ENCODE assay signal across 8 cellular contexts in the genomic region with DNA sequence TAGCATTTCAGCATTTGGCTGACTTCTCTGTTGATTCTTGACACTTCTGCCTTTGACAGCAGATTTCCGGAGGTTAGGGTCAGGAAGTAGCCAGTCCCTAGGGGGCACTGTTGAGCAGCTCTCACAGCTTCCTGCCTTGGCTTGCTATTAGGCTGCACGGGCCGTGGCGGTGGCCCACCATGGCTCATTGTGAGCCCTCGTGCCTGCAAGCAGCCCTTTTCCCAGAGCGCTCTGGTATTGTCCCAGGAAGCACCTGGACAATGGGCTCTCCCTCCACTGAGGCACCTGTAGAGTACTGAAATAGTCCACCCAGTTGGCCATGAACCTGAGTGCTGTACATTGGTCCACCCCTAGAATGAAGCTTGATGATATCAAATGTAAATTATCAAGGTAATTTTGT.
A peak's percentile ranks its signal among the peaks of the same experiment; 100 is the strongest.
DNase-seq lines count a peak whose midpoint lies in the region; ATAC-seq and TF ChIP-seq lines count a peak whose summit lies in the region.

No MANE protein-coding gene starts in this region.

- POLR2A ChIA-PET in WTC11 (lab: Charles Lee): no interaction called here

- ATAC-seq in WTC11 (peak; percentile 96), omental fat pad (ENCODE audit: low FRiP score) (no peak)
- peak; percentile 58 for ATAC-seq in central memory CD8-positive, alpha-beta T cell (replicated peaks; ENCODE audit: extremely low read depth, poor library complexity, severe bottlenecking)
- peak; percentile 73 for ATAC-seq in stimulated activated memory B cell treated with anti-CD40 and anti-IgM and Interleukin-4, amounts not matched to agents 10 μg/mL and 1 μg/mL and 100 μg/mL, for 72 hours

- no peaks in the 10 kb centered on the region for H3K27me3 Mint-ChIP-seq in WTC11 (ENCODE audit: low read depth)
- no peaks in the 10 kb centered on the region for H3K27me3 Mint-ChIP-seq in central memory CD8-positive, alpha-beta T cell
- H3K27me3 Mint-ChIP-seq in mesothelial cell of epicardium (ENCODE audit: low read depth): no peaks in the 10 kb centered on the region
- no peaks in the 10 kb centered on the region for H3K27me3 Mint-ChIP-seq in stimulated activated memory B cell treated with anti-CD40 and anti-IgM and Interleukin-4, amounts not matched to agents 10 μg/mL and 1 μg/mL and 100 μg/mL, for 72 hours

- CTCF ChIA-PET in WTC11 (lab: Charles Lee): interaction anchor here (0.5 to 2.6 kb wide), 27 partner anchors 8 to 407 kb away, joined by 3 to 14 read pairs (median 4); no protein-coding TSS in a partner anchor

- no peak overlapping the region for H3K27ac Mint-ChIP-seq in WTC11
- H3K27ac Mint-ChIP-seq in central memory CD8-positive, alpha-beta T cell (ENCODE audit: low read depth): no peak overlapping the region
- H3K27ac Mint-ChIP-seq in mesothelial cell of epicardium: no peak overlapping the region
- no peak overlapping the region for H3K27ac Mint-ChIP-seq in stimulated activated memory B cell treated with anti-CD40 and anti-IgM and Interleukin-4, amounts not matched to agents 10 μg/mL and 1 μg/mL and 100 μg/mL, for 72 hours

- H3K9me3 Mint-ChIP-seq in WTC11: no peaks in the 10 kb centered on the region
- H3K9me3 Mint-ChIP-seq in central memory CD8-positive, alpha-beta T cell: no peaks in the 10 kb centered on the region
- H3K9me3 Mint-ChIP-seq in mesothelial cell of epicardium: no peaks in the 10 kb centered on the region
- no peaks in the 10 kb centered on the region for H3K9me3 Mint-ChIP-seq in stimulated activated memory B cell treated with anti-CD40 and anti-IgM and Interleukin-4, amounts not matched to agents 10 μg/mL and 1 μg/mL and 100 μg/mL, for 72 hours

- TF ChIP-seq CTCF in WTC11 (IDR thresholded peaks at IDR 0.05) (peak; percentile 84), mesothelial cell of epicardium (IDR thresholded peaks at IDR 0.05; ENCODE audit: unreplicated experiment) (peak; percentile 38), omental fat pad (IDR thresholded peaks at IDR 0.05) (no peak)

- H3K4me3 Mint-ChIP-seq in WTC11: no peak overlapping the region
- H3K4me3 Mint-ChIP-seq in central memory CD8-positive, alpha-beta T cell: no peak overlapping the region
- no peak overlapping the region for H3K4me3 Mint-ChIP-seq in mesothelial cell of epicardium
- no peak overlapping the region for H3K4me3 Mint-ChIP-seq in stimulated activated memory B cell treated with anti-CD40 and anti-IgM and Interleukin-4, amounts not matched to agents 10 μg/mL and 1 μg/mL and 100 μg/mL, for 72 hours

- DNase-seq in COR-L47 (lab: John Stamatoyannopoulos, UW): peak; percentile 14
- DNase-seq in HuH-7.5 (ENCODE audit: low spot score): peak; percentile 59
- DNase-seq in WTC11 (ENCODE audit: low spot score): peak; percentile 87
- DNase-seq in central memory CD8-positive, alpha-beta T cell (ENCODE audit: low spot score in 2 of 2): peak; percentile 25 to 33
- DNase-seq in mesothelial cell of epicardium (ENCODE audit: low spot score in 2 of 2, unreplicated experiment in 2 of 2): peak; percentile 27 to 48
- no peak for DNase-seq in omental fat pad (ENCODE audit: low spot score)
- no peak for DNase-seq in putamen (ENCODE audit: low spot score)

- H3K4me1 Mint-ChIP-seq in WTC11 (no peaks in the 10 kb centered on the region), mesothelial cell of epicardium (no peaks in the 10 kb centered on the region)
- peaks cover 25% of the 10 kb centered on the region for H3K4me1 Mint-ChIP-seq in central memory CD8-positive, alpha-beta T cell
- H3K4me1 Mint-ChIP-seq in stimulated activated memory B cell treated with anti-CD40 and anti-IgM and Interleukin-4, amounts not matched to agents 10 μg/mL and 1 μg/mL and 100 μg/mL, for 72 hours: peaks cover 24% of the 10 kb centered on the region

- H3K36me3 Mint-ChIP-seq in WTC11: peaks cover 49% of the 10 kb centered on the region
- H3K36me3 Mint-ChIP-seq in central memory CD8-positive, alpha-beta T cell (ENCODE audit: insufficient read depth): peaks cover 47% of the 10 kb centered on the region
- H3K36me3 Mint-ChIP-seq in mesothelial cell of epicardium: peaks cover 43% of the 10 kb centered on the region
- peaks cover 45% of the 10 kb centered on the region for H3K36me3 Mint-ChIP-seq in stimulated activated memory B cell treated with anti-CD40 and anti-IgM and Interleukin-4, amounts not matched to agents 10 μg/mL and 1 μg/mL and 100 μg/mL, for 72 hours

TF ChIP-seq in WTC11, 78 proteins besides CTCF, POLR2A, EP300 and RAD21:
- TF ChIP-seq, protein P1, sequence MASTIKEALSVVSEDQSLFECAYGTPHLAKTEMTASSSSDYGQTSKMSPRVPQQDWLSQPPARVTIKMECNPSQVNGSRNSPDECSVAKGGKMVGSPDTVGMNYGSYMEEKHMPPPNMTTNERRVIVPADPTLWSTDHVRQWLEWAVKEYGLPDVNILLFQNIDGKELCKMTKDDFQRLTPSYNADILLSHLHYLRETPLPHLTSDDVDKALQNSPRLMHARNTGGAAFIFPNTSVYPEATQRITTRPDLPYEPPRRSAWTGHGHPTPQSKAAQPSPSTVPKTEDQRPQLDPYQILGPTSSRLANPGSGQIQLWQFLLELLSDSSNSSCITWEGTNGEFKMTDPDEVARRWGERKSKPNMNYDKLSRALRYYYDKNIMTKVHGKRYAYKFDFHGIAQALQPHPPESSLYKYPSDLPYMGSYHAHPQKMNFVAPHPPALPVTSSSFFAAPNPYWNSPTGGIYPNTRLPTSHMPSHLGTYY (CRISPR knock-in tag; IDR thresholded peaks at IDR 0.05): no peak
- TF ChIP-seq ZNF121 (CRISPR knock-in tag; IDR thresholded peaks at IDR 0.05) (no peak), TEAD1 (CRISPR knock-in tag; IDR thresholded peaks at IDR 0.05) (no peak), HMGA2 (CRISPR knock-in tag; IDR thresholded peaks at IDR 0.05) (no peak), TEAD4 (CRISPR knock-in tag; IDR thresholded peaks at IDR 0.05) (no peak), RORB (CRISPR knock-in tag; IDR thresholded peaks at IDR 0.05) (no peak), MYBL2 (CRISPR knock-in tag; IDR thresholded peaks at IDR 0.05) (no peak), ZNF317 (CRISPR knock-in tag; IDR thresholded peaks at IDR 0.05; ENCODE audit: borderline replicate concordance, low read depth) (no peak), CBFB (CRISPR knock-in tag; IDR thresholded peaks at IDR 0.05; ENCODE audit: low read depth) (no peak), OVOL2 (CRISPR knock-in tag; IDR thresholded peaks at IDR 0.05; ENCODE audit: borderline replicate concordance) (no peak), SOX15 (CRISPR knock-in tag; IDR thresholded peaks at IDR 0.05) (no peak), EMX1 (CRISPR knock-in tag; IDR thresholded peaks at IDR 0.05) (no peak), FOXK1 (CRISPR knock-in tag; IDR thresholded peaks at IDR 0.05) (no peak)
- TF ChIP-seq, protein P2, sequence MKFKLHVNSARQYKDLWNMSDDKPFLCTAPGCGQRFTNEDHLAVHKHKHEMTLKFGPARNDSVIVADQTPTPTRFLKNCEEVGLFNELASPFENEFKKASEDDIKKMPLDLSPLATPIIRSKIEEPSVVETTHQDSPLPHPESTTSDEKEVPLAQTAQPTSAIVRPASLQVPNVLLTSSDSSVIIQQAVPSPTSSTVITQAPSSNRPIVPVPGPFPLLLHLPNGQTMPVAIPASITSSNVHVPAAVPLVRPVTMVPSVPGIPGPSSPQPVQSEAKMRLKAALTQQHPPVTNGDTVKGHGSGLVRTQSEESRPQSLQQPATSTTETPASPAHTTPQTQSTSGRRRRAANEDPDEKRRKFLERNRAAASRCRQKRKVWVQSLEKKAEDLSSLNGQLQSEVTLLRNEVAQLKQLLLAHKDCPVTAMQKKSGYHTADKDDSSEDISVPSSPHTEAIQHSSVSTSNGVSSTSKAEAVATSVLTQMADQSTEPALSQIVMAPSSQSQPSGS (CRISPR knock-in tag; IDR thresholded peaks at IDR 0.05; ENCODE audit: borderline replicate concordance, low read depth): no peak
- TF ChIP-seq, protein P3, sequence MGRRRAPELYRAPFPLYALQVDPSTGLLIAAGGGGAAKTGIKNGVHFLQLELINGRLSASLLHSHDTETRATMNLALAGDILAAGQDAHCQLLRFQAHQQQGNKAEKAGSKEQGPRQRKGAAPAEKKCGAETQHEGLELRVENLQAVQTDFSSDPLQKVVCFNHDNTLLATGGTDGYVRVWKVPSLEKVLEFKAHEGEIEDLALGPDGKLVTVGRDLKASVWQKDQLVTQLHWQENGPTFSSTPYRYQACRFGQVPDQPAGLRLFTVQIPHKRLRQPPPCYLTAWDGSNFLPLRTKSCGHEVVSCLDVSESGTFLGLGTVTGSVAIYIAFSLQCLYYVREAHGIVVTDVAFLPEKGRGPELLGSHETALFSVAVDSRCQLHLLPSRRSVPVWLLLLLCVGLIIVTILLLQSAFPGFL (CRISPR knock-in tag; IDR thresholded peaks at IDR 0.05; ENCODE audit: borderline replicate concordance): no peak
- TF ChIP-seq, protein P4, sequence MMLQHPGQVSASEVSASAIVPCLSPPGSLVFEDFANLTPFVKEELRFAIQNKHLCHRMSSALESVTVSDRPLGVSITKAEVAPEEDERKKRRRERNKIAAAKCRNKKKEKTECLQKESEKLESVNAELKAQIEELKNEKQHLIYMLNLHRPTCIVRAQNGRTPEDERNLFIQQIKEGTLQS (CRISPR knock-in tag; conservative IDR thresholded peaks at IDR 0.05): no peak
- TF ChIP-seq, protein P5, sequence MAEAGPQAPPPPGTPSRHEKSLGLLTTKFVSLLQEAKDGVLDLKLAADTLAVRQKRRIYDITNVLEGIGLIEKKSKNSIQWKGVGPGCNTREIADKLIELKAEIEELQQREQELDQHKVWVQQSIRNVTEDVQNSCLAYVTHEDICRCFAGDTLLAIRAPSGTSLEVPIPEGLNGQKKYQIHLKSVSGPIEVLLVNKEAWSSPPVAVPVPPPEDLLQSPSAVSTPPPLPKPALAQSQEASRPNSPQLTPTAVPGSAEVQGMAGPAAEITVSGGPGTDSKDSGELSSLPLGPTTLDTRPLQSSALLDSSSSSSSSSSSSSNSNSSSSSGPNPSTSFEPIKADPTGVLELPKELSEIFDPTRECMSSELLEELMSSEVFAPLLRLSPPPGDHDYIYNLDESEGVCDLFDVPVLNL (CRISPR knock-in tag; IDR thresholded peaks at IDR 0.05; ENCODE audit: borderline replicate concordance, low read depth): no peak

Comparison
In these comparisons a context has a peak if more than half of its experiments do, and no peak if none do; other contexts are left out.
1. DNase-seq: peak in COR-L47 (single experiment), HuH-7.5 (single experiment), WTC11 (single experiment), central memory CD8-positive, alpha-beta T cell (2 of 2) and mesothelial cell of epicardium (2 of 2); none in omental fat pad (single experiment) and putamen (single experiment).
2. CTCF ChIP-seq: peak in WTC11 (single experiment) and mesothelial cell of epicardium (single experiment); none in omental fat pad (0 of 3).